ENCODE assay signal across 13 cellular contexts in the genomic region with DNA sequence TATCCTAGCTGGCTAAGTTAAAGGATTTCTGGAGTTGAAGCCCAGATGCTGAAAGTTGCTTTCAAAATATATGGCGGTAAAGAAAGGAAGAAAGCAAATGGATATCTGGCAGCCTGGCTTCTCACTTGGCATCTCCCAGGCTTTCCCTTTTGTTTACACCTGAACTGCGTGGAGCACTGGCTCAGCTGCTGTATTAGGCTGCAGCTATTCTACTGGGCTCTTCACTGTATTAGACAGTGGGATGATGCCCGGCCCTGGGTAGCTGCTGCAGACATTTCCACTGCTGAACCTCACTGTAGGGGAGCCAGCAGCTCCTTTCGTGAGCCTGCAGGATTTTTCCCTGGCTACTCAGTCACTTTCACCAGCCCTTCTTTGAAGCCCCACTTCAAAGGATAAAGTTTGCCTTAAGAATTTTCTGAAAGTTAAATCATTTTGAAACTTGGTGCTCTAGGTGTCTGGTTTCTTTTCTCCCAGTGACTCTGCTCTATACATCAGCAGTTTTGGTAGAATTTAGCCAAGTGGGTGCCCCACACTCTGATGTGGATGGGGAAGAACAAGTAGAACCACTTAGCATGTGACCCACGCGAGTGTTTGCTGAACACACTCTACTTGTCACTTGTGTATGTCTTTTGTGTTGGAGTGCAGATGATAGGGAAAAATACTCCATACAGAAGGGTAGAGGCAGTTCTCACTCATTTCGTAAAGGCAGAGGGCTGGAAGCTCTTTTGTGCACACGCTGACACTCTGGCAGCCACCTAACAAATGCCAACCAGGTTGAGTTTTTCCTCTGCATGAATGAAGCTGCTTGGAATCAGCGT. TPM values are rescaled to one million over a fixed set of nuclear protein-coding genes. Genes with fewer than 3 reads are reported as not detected.
A peak's percentile ranks its signal among the peaks of the same experiment; 100 is the strongest.
DNase-seq lines count a peak whose midpoint lies in the region; ATAC-seq and TF ChIP-seq lines count a peak whose summit lies in the region.
"Had no signal": no experiment of that assay in that cellular context is flagged by ENCODE, and none has a peak within 500 bp of the region (broad histone marks: within the 10 kb centered on the region; RNA-seq: fewer than 3 reads in every experiment).

No MANE protein-coding gene starts in this region.

- ATAC-seq in GM23338 (peak; percentile 57), right lobe of liver (peak; percentile 10 to 39 (median 36)), HG03097 (IDR thresholded peaks at IDR 0.05; ENCODE audit: low FRiP score, unreplicated experiment) (no peak), gastrocnemius medialis (no peak), HG02678 (IDR thresholded peaks at IDR 0.05; ENCODE audit: unreplicated experiment) (no peak)

- H3K4me3 ChIP-seq in CD4-positive, alpha-beta memory T cell (ENCODE audit: low read length in 2 of 2) = peak overlapping the region in 1 of 2 donors; percentile 8
- H3K4me3 ChIP-seq in GM23338 (peak overlapping the region; percentile 26; the same call in 1 of the 2 replicates), right lobe of liver (no peak overlapping the region), WERI-Rb-1 (ENCODE audit: low read depth, low read length) (no peak overlapping the region), gastrocnemius medialis (no peak overlapping the region)
- H3K4me3 ChIP-seq: smooth muscle cell had no signal

- peaks cover 39% of the 10 kb centered on the region for H3K79me2 ChIP-seq in GM23338 (replicated peaks; ENCODE audit: insufficient read depth)

- TF ChIP-seq CTCF in GM23338 (conservative IDR thresholded peaks at IDR 0.05; ENCODE audit: low read depth in 2 of 2) (no peak), right lobe of liver (IDR thresholded peaks at IDR 0.05) (no peak), WERI-Rb-1 (IDR thresholded peaks at IDR 0.05; ENCODE audit: low read depth, low read length) (no peak), gastrocnemius medialis (IDR thresholded peaks at IDR 0.05 in 4 of 5, conservative IDR thresholded peaks at IDR 0.05 in 1 of 5) (no peak)

- H3F3A ChIP-seq in GM23338 (replicated peaks; ENCODE audit: low read depth) = no peaks in the 10 kb centered on the region

- POLR2A ChIA-PET in CD4-positive, alpha-beta memory T cell (lab: Charles Lee; ENCODE audit: partially characterized antibody) = interaction anchor here (0.6 to 1.4 kb wide), 3 partner anchors 10 to 1708 kb away, joined by 3 read pairs; no protein-coding TSS in a partner anchor

- peak overlapping the region; percentile 65 for H3K4me2 ChIP-seq in GM23338
- H3K4me2 ChIP-seq: smooth muscle cell had no signal

- no peaks in the 10 kb centered on the region for H3K27me3 ChIP-seq in CD4-positive, alpha-beta memory T cell (ENCODE audit: insufficient read depth, low read length)
- H3K27me3 ChIP-seq in GM23338 (ENCODE audit: insufficient read depth) (peaks cover 20% of the 10 kb centered on the region; the same call in 1 of the 2 replicates), right lobe of liver (no peaks in the 10 kb centered on the region), WERI-Rb-1 (ENCODE audit: insufficient read depth, low read depth, severe bottlenecking) (no peaks in the 10 kb centered on the region), gastrocnemius medialis (no peaks in the 10 kb centered on the region)

- peak overlapping the region in 5 of 8 donors; percentile 44 to 74 (median 67) for H3K4me3 Mint-ChIP-seq in CD4-positive, alpha-beta memory T cell
- H3K4me3 Mint-ChIP-seq in GM23338 = 0 out of 3 replicates have a peak overlapping the region, but pooled peaks have one; percentile 20
- peak overlapping the region; percentile 77 for H3K4me3 Mint-ChIP-seq in T-helper 2 cell treated with Interferon-gamma antibody and Interleukin-4, amounts not matched to agents 5 μg/mL and 100 μg/mL, for 36 hours
- H3K4me3 Mint-ChIP-seq: activated naive CD8-positive, alpha-beta T cell treated with anti-CD3 and anti-CD28 coated beads, Interleukin-2, amount 50 U/mL, for 24 hours had no signal

- H3K9me2 ChIP-seq in GM23338 (ENCODE audit: insufficient read depth) = 0 out of 2 replicates have a peak, but pooled peaks cover 5% of the 10 kb centered on the region

- in situ Hi-C loops in gastrocnemius medialis (cut with MboI; ENCODE audit: low sequenced_read_pairs in 4 of 4) = loop anchor here in 2 of 4 donors (10.0 to 25.0 kb wide), 3 partner anchors 253 to 583 kb away; no protein-coding TSS in a partner anchor

- H4K20me1 ChIP-seq in GM23338 (replicated peaks; ENCODE audit: insufficient read depth) = peaks cover 47% of the 10 kb centered on the region

- no peaks in the 10 kb centered on the region for H3K9me3 Mint-ChIP-seq in CD4-positive, alpha-beta memory T cell
- no peaks in the 10 kb centered on the region for H3K9me3 Mint-ChIP-seq in GM23338
- no peaks in the 10 kb centered on the region for H3K9me3 Mint-ChIP-seq in T-helper 2 cell treated with Interferon-gamma antibody and Interleukin-4, amounts not matched to agents 5 μg/mL and 100 μg/mL, for 36 hours
- H3K9me3 Mint-ChIP-seq: activated naive CD8-positive, alpha-beta T cell treated with anti-CD3 and anti-CD28 coated beads, Interleukin-2, amount 50 U/mL, for 24 hours had no signal

- CTCF ChIA-PET in CD4-positive, alpha-beta memory T cell (lab: Charles Lee; ENCODE audit: partially characterized antibody) = interaction anchor here (1.2 to 2.2 kb wide), 4 partner anchors 9 to 254 kb away, joined by 3 to 8 read pairs (median 4); no protein-coding TSS in a partner anchor

- 48% methylated on average over 7 of the region's 9 CpGs for WGBS in right lobe of liver (ENCODE audit: insufficient coverage, low coverage, low lambda C conversion rate, missing lambda C conversion rate)

- intact Hi-C loops in CD4-positive, alpha-beta memory T cell (cut with micrococcal nuclease) = loop anchor here (10.0 kb wide), 2 partner anchors 97 to 583 kb away; a partner anchor contains a TSS
- intact Hi-C loops in right lobe of liver (cut with DNase I) = loop anchor here (10.0 kb wide), 1 partner anchor 253 kb away; no protein-coding TSS in a partner anchor
- intact Hi-C loops in gastrocnemius medialis (cut with DNase I; ENCODE audit: low total_unique reads) = no loop called here

- H3K4me1 ChIP-seq in CD4-positive, alpha-beta memory T cell (ENCODE audit: insufficient read depth, low read length) = peaks cover 53% of the 10 kb centered on the region
- H3K4me1 ChIP-seq in GM23338 (ENCODE audit: insufficient read depth) = peaks cover 15% of the 10 kb centered on the region
- no peaks in the 10 kb centered on the region for H3K4me1 ChIP-seq in right lobe of liver
- H3K4me1 ChIP-seq in gastrocnemius medialis = peaks cover 4 to 5% of the 10 kb centered on the region in 2 donors

- H2AFZ ChIP-seq in GM23338 = no peak overlapping the region

- no peak overlapping the region for H3K27ac ChIP-seq in CD4-positive, alpha-beta memory T cell (ENCODE audit: low read depth, low read length)
- H3K27ac ChIP-seq in GM23338 (ENCODE audit: low read depth) (no peak overlapping the region), right lobe of liver (no peak overlapping the region), WERI-Rb-1 (no peak overlapping the region), gastrocnemius medialis (no peak overlapping the region)

- H3K9me3 ChIP-seq in CD4-positive, alpha-beta memory T cell (ENCODE audit: control insufficient read depth in 1 of 2, low read length in 2 of 2) = no peaks in the 10 kb centered on the region
- H3K9me3 ChIP-seq in right lobe of liver (no peaks in the 10 kb centered on the region), WERI-Rb-1 (ENCODE audit: severe bottlenecking) (no peaks in the 10 kb centered on the region), gastrocnemius medialis (no peaks in the 10 kb centered on the region)

- H3K27me3 Mint-ChIP-seq in CD4-positive, alpha-beta memory T cell = no peaks in the 10 kb centered on the region
- H3K27me3 Mint-ChIP-seq in GM23338 (ENCODE audit: insufficient read depth, low read depth, poor library complexity) = peaks cover 4% of the 10 kb centered on the region
- H3K27me3 Mint-ChIP-seq in T-helper 2 cell treated with Interferon-gamma antibody and Interleukin-4, amounts not matched to agents 5 μg/mL and 100 μg/mL, for 36 hours (ENCODE audit: low read depth) = no peaks in the 10 kb centered on the region
- H3K27me3 Mint-ChIP-seq: activated naive CD8-positive, alpha-beta T cell treated with anti-CD3 and anti-CD28 coated beads, Interleukin-2, amount 50 U/mL, for 24 hours had no signal

- TF ChIP-seq POLR2A in right lobe of liver (IDR thresholded peaks at IDR 0.05) (no peak), gastrocnemius medialis (IDR thresholded peaks at IDR 0.05) (no peak)

- no peaks in the 10 kb centered on the region for H3K36me3 ChIP-seq in CD4-positive, alpha-beta memory T cell (ENCODE audit: insufficient read depth, low read length)
- H3K36me3 ChIP-seq in GM23338 (ENCODE audit: insufficient read depth) = no peaks in the 10 kb centered on the region
- H3K36me3 ChIP-seq in right lobe of liver = no peaks in the 10 kb centered on the region
- no peaks in the 10 kb centered on the region for H3K36me3 ChIP-seq in WERI-Rb-1
- no peaks in the 10 kb centered on the region for H3K36me3 ChIP-seq in gastrocnemius medialis

- H3K4me1 Mint-ChIP-seq in CD4-positive, alpha-beta memory T cell = peaks cover 30 to 71% (median 54%) of the 10 kb centered on the region in 4 donors
- H3K4me1 Mint-ChIP-seq in GM23338 = peaks cover 26% of the 10 kb centered on the region
- H3K4me1 Mint-ChIP-seq in T-helper 2 cell treated with Interferon-gamma antibody and Interleukin-4, amounts not matched to agents 5 μg/mL and 100 μg/mL, for 36 hours (ENCODE audit: low read depth) = peaks cover 91% of the 10 kb centered on the region

- peak overlapping the region in 6 of 7 donors; percentile 45 to 84 (median 58) for H3K27ac Mint-ChIP-seq in CD4-positive, alpha-beta memory T cell
- no peak overlapping the region for H3K27ac Mint-ChIP-seq in GM23338
- H3K27ac Mint-ChIP-seq in T-helper 2 cell treated with Interferon-gamma antibody and Interleukin-4, amounts not matched to agents 5 μg/mL and 100 μg/mL, for 36 hours = peak overlapping the region; percentile 93
- H3K27ac Mint-ChIP-seq: activated naive CD8-positive, alpha-beta T cell treated with anti-CD3 and anti-CD28 coated beads, Interleukin-2, amount 50 U/mL, for 24 hours had no signal

- peaks cover 0 to 12% of the 10 kb centered on the region in 2 donors for H3K36me3 Mint-ChIP-seq in CD4-positive, alpha-beta memory T cell
- H3K36me3 Mint-ChIP-seq in GM23338 (ENCODE audit: low read depth) = peaks cover 25% of the 10 kb centered on the region
- peaks cover 70% of the 10 kb centered on the region for H3K36me3 Mint-ChIP-seq in T-helper 2 cell treated with Interferon-gamma antibody and Interleukin-4, amounts not matched to agents 5 μg/mL and 100 μg/mL, for 36 hours (ENCODE audit: low read depth)

- no peak for DNase-seq in CD4-positive, alpha-beta memory T cell
- DNase-seq in GM23338 (ENCODE audit: low spot score) = peak; percentile 20
- DNase-seq in T-helper 2 cell treated with Interferon-gamma antibody and Interleukin-4, amounts not matched to agents 5 μg/mL and 100 μg/mL, for 36 hours (ENCODE audit: low spot score) = no peak
- no peak for DNase-seq in right lobe of liver
- no peak for DNase-seq in WERI-Rb-1
- no peak for DNase-seq in gastrocnemius medialis
- DNase-seq: activated naive CD8-positive, alpha-beta T cell treated with anti-CD3 and anti-CD28 coated beads, Interleukin-2, amount 50 U/mL, for 24 hours; effector CD4-positive, alpha-beta T cell; stimulated activated CD8-positive, alpha-beta memory T cell treated with anti-CD3 and anti-CD28 coated beads, Interleukin-4, amount 100 ng/mL, for 48 hours had no signal

RNA-seq across cellular contexts. Expression of a gene that starts 49.9 kb away (rescaled TPM):
- total RNA-seq in CD4-positive, alpha-beta memory T cell = not detected
- polyA plus RNA-seq in CD4-positive, alpha-beta memory T cell = not detected
- total RNA-seq in GM23338 (2014; rRNA removed; shearing (Covaris generic)) = not detected in 2 replicates
- not detected in 2 replicates for polyA plus RNA-seq in GM23338 (2016; fragmentation: Nextera tagmentation; extraction: Ambion mirVana)
- 1 to 10 TPM in 2 of 6 experiments, under 1 TPM in 2, not detected in 2; 0.06 to 3.5 (median 0.74) TPM for total RNA-seq in right lobe of liver
- total RNA-seq in gastrocnemius medialis = not detected
- total RNA-seq: myocyte, smooth muscle cell had no signal
- polyA plus RNA-seq: smooth muscle cell had no signal

Comparison
In these comparisons a context has a peak if more than half of its experiments do, and no peak if none do; other contexts are left out.
1. H3K4me3 Mint-ChIP-seq: peak in every context shown above with its lines; median percentile 77 in T-helper 2 cell treated with Interferon-gamma antibody and Interleukin-4, amounts not matched to agents 5 μg/mL and 100 μg/mL, for 36 hours; 67 in CD4-positive, alpha-beta memory T cell; 20 in GM23338.
2. ATAC-seq: peak in GM23338 (single experiment) and right lobe of liver (4 of 4); none in HG03097 (single experiment), gastrocnemius medialis (0 of 2) and HG02678 (single experiment).